Comparison of ENCODE assay signal across 14 cellular contexts in genomic region chr7:155509725-155510551, GRCh38. TPM values are rescaled to one million over a fixed set of nuclear protein-coding genes. Genes with fewer than 3 reads are reported as not detected.
DNase-seq lines count a peak whose midpoint lies in the region; ATAC-seq, FAIRE-seq and TF ChIP-seq lines count a peak whose summit lies in the region.
"Had no signal": no experiment of that assay in that cellular context is flagged by ENCODE, and none has a peak within 500 bp of the region (broad histone marks: within the 10 kb centered on the region; RNA-seq: fewer than 3 reads in every experiment).

No MANE protein-coding gene starts in this region.

- H3K4me3 ChIP-seq in HUES64 (ENCODE audit: low read length): peak overlapping the region; percentile 44

- H3K9me3 Mint-ChIP-seq in central memory CD8-positive, alpha-beta T cell: no peaks in the 10 kb centered on the region
- peaks cover 0 to 18% (median 0%) of the 10 kb centered on the region in 9 donors for H3K9me3 Mint-ChIP-seq in naive thymus-derived CD8-positive, alpha-beta T cell

- H3K4me1 Mint-ChIP-seq in central memory CD8-positive, alpha-beta T cell: peaks cover 16% of the 10 kb centered on the region
- H3K4me1 Mint-ChIP-seq in naive thymus-derived CD8-positive, alpha-beta T cell: peaks cover 8 to 28% (median 18%) of the 10 kb centered on the region in 4 donors

- no peaks in the 10 kb centered on the region for H3K9me3 ChIP-seq in HUES64 (ENCODE audit: insufficient read depth, low read depth, low read length)

- no peak for ATAC-seq in central memory CD8-positive, alpha-beta T cell (replicated peaks; ENCODE audit: extremely low read depth, poor library complexity, severe bottlenecking)
- peak in 1 of 2 donors; percentile 20 for ATAC-seq in naive thymus-derived CD8-positive, alpha-beta T cell

- H3K27ac Mint-ChIP-seq in central memory CD8-positive, alpha-beta T cell (ENCODE audit: low read depth): no peak overlapping the region
- peak overlapping the region in 1 of 10 donors; percentile 82 for H3K27ac Mint-ChIP-seq in naive thymus-derived CD8-positive, alpha-beta T cell

- peaks cover 10% of the 10 kb centered on the region for H3K36me3 Mint-ChIP-seq in central memory CD8-positive, alpha-beta T cell (ENCODE audit: insufficient read depth)
- peaks cover 0 to 7% (median 6%) of the 10 kb centered on the region in 3 donors for H3K36me3 Mint-ChIP-seq in naive thymus-derived CD8-positive, alpha-beta T cell

- H3K27me3 ChIP-seq in HUES64 (ENCODE audit: insufficient read depth, low read length): peaks cover 100% of the 10 kb centered on the region

- under 1% methylated on average over 68 of the region's 68 CpGs for WGBS in HUES64

- no peaks in the 10 kb centered on the region for H3K36me3 ChIP-seq in HUES64 (ENCODE audit: insufficient read depth, low read length)
- H3K36me3 ChIP-seq: brain microvascular endothelial cell had no signal

- H3K27me3 Mint-ChIP-seq in central memory CD8-positive, alpha-beta T cell: peaks cover 100% of the 10 kb centered on the region
- peaks cover 53 to 100% (median 73%) of the 10 kb centered on the region in 5 donors for H3K27me3 Mint-ChIP-seq in naive thymus-derived CD8-positive, alpha-beta T cell

- DNase-seq in D341Med (ENCODE audit: low spot score): peak; percentile 56
- no peak for DNase-seq in central memory CD8-positive, alpha-beta T cell (ENCODE audit: low spot score in 2 of 2)
- no peak for DNase-seq in naive thymus-derived CD8-positive, alpha-beta T cell
- DNase-seq in effector CD4-positive, alpha-beta T cell: no peak
- DNase-seq in pons (ENCODE audit: low spot score): no peak
- DNase-seq in GM19238 (ENCODE audit: insufficient read length, low spot score): no peak
- no peak for DNase-seq in H54 (ENCODE audit: insufficient read length, low spot score)
- DNase-seq: brain microvascular endothelial cell, NCI-H510A treated with DMSO at 0.1 percent for 48 hours had no signal

- H3K4me3 Mint-ChIP-seq in central memory CD8-positive, alpha-beta T cell: peak overlapping the region; percentile 23
- H3K4me3 Mint-ChIP-seq in naive thymus-derived CD8-positive, alpha-beta T cell: peak overlapping the region in 8 of 10 donors; percentile 38 to 81 (median 64)

- no peak for FAIRE-seq in H54 (lab: Jason Lieb, UNC)
- FAIRE-seq: G401.6, TTC549 had no signal

- H3K4me1 ChIP-seq in HUES64 (ENCODE audit: insufficient read depth, low read length): peaks cover 40% of the 10 kb centered on the region

- TF ChIP-seq POLR2A in H54 (IDR thresholded peaks at IDR 0.05; ENCODE audit: low read depth, low read length): no peak

- no peak overlapping the region for H3K27ac ChIP-seq in HUES64 (ENCODE audit: low read depth, low read length)
- H3K27ac ChIP-seq: brain microvascular endothelial cell had no signal

- H3K9ac ChIP-seq in HUES64 (ENCODE audit: low read depth, low read length): no peak overlapping the region

- POLR2A ChIA-PET in naive thymus-derived CD8-positive, alpha-beta T cell (lab: Charles Lee): no interaction called here

RNA-seq across cellular contexts. Expression of gene CNPY1, which starts 36.4 kb away (rescaled TPM):
- polyA plus RNA-seq in HUES64 (2013, experiment 1 of 2): 1.1 TPM
- polyA plus RNA-seq in HUES64 (2013, experiment 2 of 2): 2.4 TPM
- total RNA-seq in naive thymus-derived CD8-positive, alpha-beta T cell: not detected
- not detected for polyA plus RNA-seq in naive thymus-derived CD8-positive, alpha-beta T cell
- total RNA-seq: glomerular endothelial cell, renal cortical epithelial cell had no signal

RNA-seq across cellular contexts. Expression of gene EN2, which starts 52.0 kb away (rescaled TPM):
- polyA plus RNA-seq in HUES64 (2013, experiment 1 of 2): 3.0 TPM
- 8.2 TPM for polyA plus RNA-seq in HUES64 (2013, experiment 2 of 2)
- not detected for total RNA-seq in naive thymus-derived CD8-positive, alpha-beta T cell
- not detected for polyA plus RNA-seq in naive thymus-derived CD8-positive, alpha-beta T cell
- total RNA-seq: glomerular endothelial cell had no signal
